1 cellular context compared by ENCODE assay signal in genomic region chr3:45684327-45684892, GRCh38.
TF ChIP-seq lines count a peak whose summit lies in the region.

No MANE protein-coding gene starts in this region.

TF ChIP-seq in K562, 482 proteins besides CTCF, POLR2A, EP300 and RAD21 (continued from another document):
- TF ChIP-seq, protein P1, sequence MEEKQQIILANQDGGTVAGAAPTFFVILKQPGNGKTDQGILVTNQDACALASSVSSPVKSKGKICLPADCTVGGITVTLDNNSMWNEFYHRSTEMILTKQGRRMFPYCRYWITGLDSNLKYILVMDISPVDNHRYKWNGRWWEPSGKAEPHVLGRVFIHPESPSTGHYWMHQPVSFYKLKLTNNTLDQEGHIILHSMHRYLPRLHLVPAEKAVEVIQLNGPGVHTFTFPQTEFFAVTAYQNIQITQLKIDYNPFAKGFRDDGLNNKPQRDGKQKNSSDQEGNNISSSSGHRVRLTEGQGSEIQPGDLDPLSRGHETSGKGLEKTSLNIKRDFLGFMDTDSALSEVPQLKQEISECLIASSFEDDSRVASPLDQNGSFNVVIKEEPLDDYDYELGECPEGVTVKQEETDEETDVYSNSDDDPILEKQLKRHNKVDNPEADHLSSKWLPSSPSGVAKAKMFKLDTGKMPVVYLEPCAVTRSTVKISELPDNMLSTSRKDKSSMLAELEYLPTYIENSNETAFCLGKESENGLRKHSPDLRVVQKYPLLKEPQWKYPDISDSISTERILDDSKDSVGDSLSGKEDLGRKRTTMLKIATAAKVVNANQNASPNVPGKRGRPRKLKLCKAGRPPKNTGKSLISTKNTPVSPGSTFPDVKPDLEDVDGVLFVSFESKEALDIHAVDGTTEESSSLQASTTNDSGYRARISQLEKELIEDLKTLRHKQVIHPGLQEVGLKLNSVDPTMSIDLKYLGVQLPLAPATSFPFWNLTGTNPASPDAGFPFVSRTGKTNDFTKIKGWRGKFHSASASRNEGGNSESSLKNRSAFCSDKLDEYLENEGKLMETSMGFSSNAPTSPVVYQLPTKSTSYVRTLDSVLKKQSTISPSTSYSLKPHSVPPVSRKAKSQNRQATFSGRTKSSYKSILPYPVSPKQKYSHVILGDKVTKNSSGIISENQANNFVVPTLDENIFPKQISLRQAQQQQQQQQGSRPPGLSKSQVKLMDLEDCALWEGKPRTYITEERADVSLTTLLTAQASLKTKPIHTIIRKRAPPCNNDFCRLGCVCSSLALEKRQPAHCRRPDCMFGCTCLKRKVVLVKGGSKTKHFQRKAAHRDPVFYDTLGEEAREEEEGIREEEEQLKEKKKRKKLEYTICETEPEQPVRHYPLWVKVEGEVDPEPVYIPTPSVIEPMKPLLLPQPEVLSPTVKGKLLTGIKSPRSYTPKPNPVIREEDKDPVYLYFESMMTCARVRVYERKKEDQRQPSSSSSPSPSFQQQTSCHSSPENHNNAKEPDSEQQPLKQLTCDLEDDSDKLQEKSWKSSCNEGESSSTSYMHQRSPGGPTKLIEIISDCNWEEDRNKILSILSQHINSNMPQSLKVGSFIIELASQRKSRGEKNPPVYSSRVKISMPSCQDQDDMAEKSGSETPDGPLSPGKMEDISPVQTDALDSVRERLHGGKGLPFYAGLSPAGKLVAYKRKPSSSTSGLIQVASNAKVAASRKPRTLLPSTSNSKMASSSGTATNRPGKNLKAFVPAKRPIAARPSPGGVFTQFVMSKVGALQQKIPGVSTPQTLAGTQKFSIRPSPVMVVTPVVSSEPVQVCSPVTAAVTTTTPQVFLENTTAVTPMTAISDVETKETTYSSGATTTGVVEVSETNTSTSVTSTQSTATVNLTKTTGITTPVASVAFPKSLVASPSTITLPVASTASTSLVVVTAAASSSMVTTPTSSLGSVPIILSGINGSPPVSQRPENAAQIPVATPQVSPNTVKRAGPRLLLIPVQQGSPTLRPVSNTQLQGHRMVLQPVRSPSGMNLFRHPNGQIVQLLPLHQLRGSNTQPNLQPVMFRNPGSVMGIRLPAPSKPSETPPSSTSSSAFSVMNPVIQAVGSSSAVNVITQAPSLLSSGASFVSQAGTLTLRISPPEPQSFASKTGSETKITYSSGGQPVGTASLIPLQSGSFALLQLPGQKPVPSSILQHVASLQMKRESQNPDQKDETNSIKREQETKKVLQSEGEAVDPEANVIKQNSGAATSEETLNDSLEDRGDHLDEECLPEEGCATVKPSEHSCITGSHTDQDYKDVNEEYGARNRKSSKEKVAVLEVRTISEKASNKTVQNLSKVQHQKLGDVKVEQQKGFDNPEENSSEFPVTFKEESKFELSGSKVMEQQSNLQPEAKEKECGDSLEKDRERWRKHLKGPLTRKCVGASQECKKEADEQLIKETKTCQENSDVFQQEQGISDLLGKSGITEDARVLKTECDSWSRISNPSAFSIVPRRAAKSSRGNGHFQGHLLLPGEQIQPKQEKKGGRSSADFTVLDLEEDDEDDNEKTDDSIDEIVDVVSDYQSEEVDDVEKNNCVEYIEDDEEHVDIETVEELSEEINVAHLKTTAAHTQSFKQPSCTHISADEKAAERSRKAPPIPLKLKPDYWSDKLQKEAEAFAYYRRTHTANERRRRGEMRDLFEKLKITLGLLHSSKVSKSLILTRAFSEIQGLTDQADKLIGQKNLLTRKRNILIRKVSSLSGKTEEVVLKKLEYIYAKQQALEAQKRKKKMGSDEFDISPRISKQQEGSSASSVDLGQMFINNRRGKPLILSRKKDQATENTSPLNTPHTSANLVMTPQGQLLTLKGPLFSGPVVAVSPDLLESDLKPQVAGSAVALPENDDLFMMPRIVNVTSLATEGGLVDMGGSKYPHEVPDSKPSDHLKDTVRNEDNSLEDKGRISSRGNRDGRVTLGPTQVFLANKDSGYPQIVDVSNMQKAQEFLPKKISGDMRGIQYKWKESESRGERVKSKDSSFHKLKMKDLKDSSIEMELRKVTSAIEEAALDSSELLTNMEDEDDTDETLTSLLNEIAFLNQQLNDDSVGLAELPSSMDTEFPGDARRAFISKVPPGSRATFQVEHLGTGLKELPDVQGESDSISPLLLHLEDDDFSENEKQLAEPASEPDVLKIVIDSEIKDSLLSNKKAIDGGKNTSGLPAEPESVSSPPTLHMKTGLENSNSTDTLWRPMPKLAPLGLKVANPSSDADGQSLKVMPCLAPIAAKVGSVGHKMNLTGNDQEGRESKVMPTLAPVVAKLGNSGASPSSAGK (IDR thresholded peaks at IDR 0.05), result peak; percentile 27; the same call in 1 of the 2 replicates
- peak; percentile 79 for TF ChIP-seq NFIC (IDR thresholded peaks at IDR 0.05)
- TF ChIP-seq FOS (IDR thresholded peaks at IDR 0.05; ENCODE audit: extremely low read depth, insufficient read length), result no peak
- TF ChIP-seq, protein P2, sequence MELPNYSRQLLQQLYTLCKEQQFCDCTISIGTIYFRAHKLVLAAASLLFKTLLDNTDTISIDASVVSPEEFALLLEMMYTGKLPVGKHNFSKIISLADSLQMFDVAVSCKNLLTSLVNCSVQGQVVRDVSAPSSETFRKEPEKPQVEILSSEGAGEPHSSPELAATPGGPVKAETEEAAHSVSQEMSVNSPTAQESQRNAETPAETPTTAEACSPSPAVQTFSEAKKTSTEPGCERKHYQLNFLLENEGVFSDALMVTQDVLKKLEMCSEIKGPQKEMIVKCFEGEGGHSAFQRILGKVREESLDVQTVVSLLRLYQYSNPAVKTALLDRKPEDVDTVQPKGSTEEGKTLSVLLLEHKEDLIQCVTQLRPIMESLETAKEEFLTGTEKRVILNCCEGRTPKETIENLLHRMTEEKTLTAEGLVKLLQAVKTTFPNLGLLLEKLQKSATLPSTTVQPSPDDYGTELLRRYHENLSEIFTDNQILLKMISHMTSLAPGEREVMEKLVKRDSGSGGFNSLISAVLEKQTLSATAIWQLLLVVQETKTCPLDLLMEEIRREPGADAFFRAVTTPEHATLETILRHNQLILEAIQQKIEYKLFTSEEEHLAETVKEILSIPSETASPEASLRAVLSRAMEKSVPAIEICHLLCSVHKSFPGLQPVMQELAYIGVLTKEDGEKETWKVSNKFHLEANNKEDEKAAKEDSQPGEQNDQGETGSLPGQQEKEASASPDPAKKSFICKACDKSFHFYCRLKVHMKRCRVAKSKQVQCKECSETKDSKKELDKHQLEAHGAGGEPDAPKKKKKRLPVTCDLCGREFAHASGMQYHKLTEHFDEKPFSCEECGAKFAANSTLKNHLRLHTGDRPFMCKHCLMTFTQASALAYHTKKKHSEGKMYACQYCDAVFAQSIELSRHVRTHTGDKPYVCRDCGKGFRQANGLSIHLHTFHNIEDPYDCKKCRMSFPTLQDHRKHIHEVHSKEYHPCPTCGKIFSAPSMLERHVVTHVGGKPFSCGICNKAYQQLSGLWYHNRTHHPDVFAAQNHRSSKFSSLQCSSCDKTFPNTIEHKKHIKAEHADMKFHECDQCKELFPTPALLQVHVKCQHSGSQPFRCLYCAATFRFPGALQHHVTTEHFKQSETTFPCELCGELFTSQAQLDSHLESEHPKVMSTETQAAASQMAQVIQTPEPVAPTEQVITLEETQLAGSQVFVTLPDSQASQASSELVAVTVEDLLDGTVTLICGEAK (IDR thresholded peaks at IDR 0.05), result no peak
- TF ChIP-seq, protein P2 (CRISPR knock-in tag; IDR thresholded peaks at IDR 0.05), result 0 out of 2 replicates have a peak, but pooled peaks have one; percentile 19
- peak; percentile 23; the same call in 1 of the 2 replicates for TF ChIP-seq TCF7L2 (IDR thresholded peaks at IDR 0.05; ENCODE audit: low read depth, low read length)
- TF ChIP-seq GTF2F1 (IDR thresholded peaks at IDR 0.05; ENCODE audit: low read depth, low read length), result no peak
- TF ChIP-seq, protein P3, sequence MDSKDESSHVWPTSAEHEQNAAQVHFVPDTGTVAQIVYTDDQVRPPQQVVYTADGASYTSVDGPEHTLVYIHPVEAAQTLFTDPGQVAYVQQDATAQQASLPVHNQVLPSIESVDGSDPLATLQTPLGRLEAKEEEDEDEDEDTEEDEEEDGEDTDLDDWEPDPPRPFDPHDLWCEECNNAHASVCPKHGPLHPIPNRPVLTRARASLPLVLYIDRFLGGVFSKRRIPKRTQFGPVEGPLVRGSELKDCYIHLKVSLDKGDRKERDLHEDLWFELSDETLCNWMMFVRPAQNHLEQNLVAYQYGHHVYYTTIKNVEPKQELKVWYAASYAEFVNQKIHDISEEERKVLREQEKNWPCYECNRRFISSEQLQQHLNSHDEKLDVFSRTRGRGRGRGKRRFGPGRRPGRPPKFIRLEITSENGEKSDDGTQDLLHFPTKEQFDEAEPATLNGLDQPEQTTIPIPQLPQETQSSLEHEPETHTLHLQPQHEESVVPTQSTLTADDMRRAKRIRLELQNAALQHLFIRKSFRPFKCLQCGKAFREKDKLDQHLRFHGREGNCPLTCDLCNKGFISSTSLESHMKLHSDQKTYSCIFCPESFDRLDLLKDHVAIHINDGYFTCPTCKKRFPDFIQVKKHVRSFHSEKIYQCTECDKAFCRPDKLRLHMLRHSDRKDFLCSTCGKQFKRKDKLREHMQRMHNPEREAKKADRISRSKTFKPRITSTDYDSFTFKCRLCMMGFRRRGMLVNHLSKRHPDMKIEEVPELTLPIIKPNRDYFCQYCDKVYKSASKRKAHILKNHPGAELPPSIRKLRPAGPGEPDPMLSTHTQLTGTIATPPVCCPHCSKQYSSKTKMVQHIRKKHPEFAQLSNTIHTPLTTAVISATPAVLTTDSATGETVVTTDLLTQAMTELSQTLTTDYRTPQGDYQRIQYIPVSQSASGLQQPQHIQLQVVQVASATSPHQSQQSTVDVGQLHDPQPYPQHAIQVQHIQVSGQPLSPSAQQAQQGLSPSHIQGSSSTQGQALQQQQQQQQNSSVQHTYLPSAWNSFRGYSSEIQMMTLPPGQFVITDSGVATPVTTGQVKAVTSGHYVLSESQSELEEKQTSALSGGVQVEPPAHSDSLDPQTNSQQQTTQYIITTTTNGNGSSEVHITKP (IDR thresholded peaks at IDR 0.05; ENCODE audit: partially characterized antibody), result peak; percentile 19
- TF ChIP-seq, protein P4, sequence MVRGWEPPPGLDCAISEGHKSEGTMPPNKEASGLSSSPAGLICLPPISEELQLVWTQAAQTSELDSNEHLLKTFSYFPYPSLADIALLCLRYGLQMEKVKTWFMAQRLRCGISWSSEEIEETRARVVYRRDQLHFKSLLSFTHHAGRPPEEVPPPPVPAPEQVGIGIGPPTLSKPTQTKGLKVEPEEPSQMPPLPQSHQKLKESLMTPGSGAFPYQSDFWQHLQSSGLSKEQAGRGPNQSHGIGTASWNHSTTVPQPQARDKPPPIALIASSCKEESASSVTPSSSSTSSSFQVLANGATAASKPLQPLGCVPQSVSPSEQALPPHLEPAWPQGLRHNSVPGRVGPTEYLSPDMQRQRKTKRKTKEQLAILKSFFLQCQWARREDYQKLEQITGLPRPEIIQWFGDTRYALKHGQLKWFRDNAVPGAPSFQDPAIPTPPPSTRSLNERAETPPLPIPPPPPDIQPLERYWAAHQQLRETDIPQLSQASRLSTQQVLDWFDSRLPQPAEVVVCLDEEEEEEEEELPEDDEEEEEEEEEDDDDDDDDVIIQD (CRISPR knock-in tag; IDR thresholded peaks at IDR 0.05), result no peak
- peak; percentile 71 for TF ChIP-seq LEF1 (IDR thresholded peaks at IDR 0.05)
TF ChIP-seq in K562: peak in this region for 11.
